ENCODE assay signal across 1 cellular context in the genomic region with DNA sequence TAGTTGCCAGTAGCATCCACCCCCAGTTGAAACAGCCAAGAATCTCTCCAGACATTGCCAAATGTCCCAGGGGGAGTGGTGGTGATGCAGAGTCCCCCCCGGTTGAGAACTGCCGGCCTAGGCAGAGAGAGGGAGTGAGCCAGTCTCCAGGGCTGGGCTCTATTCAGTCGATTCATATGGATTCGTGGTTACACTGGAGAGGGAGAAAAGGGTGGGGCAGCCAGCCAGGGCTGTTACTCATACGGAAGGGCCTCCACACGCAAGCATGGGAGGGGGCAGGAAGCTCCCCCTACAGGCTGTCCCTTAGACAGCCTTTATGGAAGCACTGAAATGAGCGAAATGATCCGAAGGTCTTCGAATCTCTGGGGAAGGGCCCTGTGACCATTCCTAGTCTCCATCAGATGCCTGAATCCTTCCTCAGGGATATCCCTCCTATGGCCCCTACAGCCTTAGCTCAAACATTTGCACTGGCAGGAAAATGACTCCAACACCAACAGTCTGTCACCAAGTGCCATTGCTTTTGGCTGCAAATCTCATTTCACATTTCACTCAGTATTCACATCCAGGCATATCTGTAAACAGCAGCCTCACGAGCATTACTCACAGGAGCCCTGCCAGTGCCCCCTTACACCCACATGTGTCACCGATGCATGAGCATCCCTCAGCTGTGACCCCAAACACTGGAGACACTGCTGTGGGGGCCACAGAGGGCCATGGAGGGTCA.
TF ChIP-seq lines count a peak whose summit lies in the region.

No MANE protein-coding gene starts in this region.

TF ChIP-seq in SK-N-SH, 30 proteins besides CTCF, POLR2A, EP300 and RAD21 (continued from another document):
- TF ChIP-seq USF1 (IDR thresholded peaks at IDR 0.05; ENCODE audit: borderline replicate concordance, low read depth) (no peak), GATA2 (CRISPR knock-in tag; IDR thresholded peaks at IDR 0.05) (no peak), NRF1 (IDR thresholded peaks at IDR 0.05; ENCODE audit: low read depth, low read length) (no peak), EZH2phosphoT487 (IDR thresholded peaks at IDR 0.05; ENCODE audit: borderline replicate concordance, low read depth) (no peak), RFX5 (IDR thresholded peaks at IDR 0.05; ENCODE audit: low read length) (no peak), YY1 (IDR thresholded peaks at IDR 0.05; ENCODE audit: low read depth) (no peak), USF2 (IDR thresholded peaks at IDR 0.05; ENCODE audit: borderline replicate concordance, low read depth, low read length) (no peak), GABPA (IDR thresholded peaks at IDR 0.05; ENCODE audit: low read depth) (no peak), FOSL2 (IDR thresholded peaks at IDR 0.05; ENCODE audit: borderline replicate concordance, low read depth) (peak; percentile 39; the same call in 1 of the 2 replicates), PBX3 (IDR thresholded peaks at IDR 0.05) (0 out of 2 replicates have a peak, but pooled peaks have one; percentile 12), RXRA (IDR thresholded peaks at IDR 0.05; ENCODE audit: borderline replicate concordance, low read depth) (no peak), FOXM1 (IDR thresholded peaks at IDR 0.05; ENCODE audit: low read depth) (no peak), TCF12 (IDR thresholded peaks at IDR 0.05) (peak; percentile 15; the same call in 1 of the 2 replicates), FOXJ3 (CRISPR knock-in tag; IDR thresholded peaks at IDR 0.05) (no peak), MEF2A (IDR thresholded peaks at IDR 0.05; ENCODE audit: borderline replicate concordance, low read depth) (no peak), RCOR1 (IDR thresholded peaks at IDR 0.05; ENCODE audit: low read length) (no peak), TAF1 (IDR thresholded peaks at IDR 0.05; ENCODE audit: borderline replicate concordance, low read depth, low read length) (no peak), SIN3A (IDR thresholded peaks at IDR 0.05; ENCODE audit: borderline replicate concordance, low read depth, low read length) (no peak), SMC3 (IDR thresholded peaks at IDR 0.05; ENCODE audit: low read depth, low read length) (no peak), NFIC (IDR thresholded peaks at IDR 0.05; ENCODE audit: borderline replicate concordance) (no peak), MXI1 (IDR thresholded peaks at IDR 0.05; ENCODE audit: low read depth, low read length) (no peak), ELF1 (IDR thresholded peaks at IDR 0.05) (no peak), JUND (IDR thresholded peaks at IDR 0.05) (peak; percentile 19; the same call in 1 of the 2 replicates), POLR2AphosphoS5 (IDR thresholded peaks at IDR 0.05; ENCODE audit: low read depth, low read length) (no peak)
- TF ChIP-seq, protein P1, sequence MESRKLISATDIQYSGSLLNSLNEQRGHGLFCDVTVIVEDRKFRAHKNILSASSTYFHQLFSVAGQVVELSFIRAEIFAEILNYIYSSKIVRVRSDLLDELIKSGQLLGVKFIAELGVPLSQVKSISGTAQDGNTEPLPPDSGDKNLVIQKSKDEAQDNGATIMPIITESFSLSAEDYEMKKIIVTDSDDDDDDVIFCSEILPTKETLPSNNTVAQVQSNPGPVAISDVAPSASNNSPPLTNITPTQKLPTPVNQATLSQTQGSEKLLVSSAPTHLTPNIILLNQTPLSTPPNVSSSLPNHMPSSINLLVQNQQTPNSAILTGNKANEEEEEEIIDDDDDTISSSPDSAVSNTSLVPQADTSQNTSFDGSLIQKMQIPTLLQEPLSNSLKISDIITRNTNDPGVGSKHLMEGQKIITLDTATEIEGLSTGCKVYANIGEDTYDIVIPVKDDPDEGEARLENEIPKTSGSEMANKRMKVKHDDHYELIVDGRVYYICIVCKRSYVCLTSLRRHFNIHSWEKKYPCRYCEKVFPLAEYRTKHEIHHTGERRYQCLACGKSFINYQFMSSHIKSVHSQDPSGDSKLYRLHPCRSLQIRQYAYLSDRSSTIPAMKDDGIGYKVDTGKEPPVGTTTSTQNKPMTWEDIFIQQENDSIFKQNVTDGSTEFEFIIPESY (IDR thresholded peaks at IDR 0.05; ENCODE audit: borderline replicate concordance, low read depth), result no peak
- TF ChIP-seq, protein P2, sequence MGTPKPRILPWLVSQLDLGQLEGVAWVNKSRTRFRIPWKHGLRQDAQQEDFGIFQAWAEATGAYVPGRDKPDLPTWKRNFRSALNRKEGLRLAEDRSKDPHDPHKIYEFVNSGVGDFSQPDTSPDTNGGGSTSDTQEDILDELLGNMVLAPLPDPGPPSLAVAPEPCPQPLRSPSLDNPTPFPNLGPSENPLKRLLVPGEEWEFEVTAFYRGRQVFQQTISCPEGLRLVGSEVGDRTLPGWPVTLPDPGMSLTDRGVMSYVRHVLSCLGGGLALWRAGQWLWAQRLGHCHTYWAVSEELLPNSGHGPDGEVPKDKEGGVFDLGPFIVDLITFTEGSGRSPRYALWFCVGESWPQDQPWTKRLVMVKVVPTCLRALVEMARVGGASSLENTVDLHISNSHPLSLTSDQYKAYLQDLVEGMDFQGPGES (IDR thresholded peaks at IDR 0.05; ENCODE audit: low read depth, low read length), result no peak
- TF ChIP-seq, protein P3, sequence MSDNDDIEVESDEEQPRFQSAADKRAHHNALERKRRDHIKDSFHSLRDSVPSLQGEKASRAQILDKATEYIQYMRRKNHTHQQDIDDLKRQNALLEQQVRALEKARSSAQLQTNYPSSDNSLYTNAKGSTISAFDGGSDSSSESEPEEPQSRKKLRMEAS (IDR thresholded peaks at IDR 0.05; ENCODE audit: low read depth), result peak; percentile 25; the same call in 1 of the 2 replicates
- TF ChIP-seq, protein P4, sequence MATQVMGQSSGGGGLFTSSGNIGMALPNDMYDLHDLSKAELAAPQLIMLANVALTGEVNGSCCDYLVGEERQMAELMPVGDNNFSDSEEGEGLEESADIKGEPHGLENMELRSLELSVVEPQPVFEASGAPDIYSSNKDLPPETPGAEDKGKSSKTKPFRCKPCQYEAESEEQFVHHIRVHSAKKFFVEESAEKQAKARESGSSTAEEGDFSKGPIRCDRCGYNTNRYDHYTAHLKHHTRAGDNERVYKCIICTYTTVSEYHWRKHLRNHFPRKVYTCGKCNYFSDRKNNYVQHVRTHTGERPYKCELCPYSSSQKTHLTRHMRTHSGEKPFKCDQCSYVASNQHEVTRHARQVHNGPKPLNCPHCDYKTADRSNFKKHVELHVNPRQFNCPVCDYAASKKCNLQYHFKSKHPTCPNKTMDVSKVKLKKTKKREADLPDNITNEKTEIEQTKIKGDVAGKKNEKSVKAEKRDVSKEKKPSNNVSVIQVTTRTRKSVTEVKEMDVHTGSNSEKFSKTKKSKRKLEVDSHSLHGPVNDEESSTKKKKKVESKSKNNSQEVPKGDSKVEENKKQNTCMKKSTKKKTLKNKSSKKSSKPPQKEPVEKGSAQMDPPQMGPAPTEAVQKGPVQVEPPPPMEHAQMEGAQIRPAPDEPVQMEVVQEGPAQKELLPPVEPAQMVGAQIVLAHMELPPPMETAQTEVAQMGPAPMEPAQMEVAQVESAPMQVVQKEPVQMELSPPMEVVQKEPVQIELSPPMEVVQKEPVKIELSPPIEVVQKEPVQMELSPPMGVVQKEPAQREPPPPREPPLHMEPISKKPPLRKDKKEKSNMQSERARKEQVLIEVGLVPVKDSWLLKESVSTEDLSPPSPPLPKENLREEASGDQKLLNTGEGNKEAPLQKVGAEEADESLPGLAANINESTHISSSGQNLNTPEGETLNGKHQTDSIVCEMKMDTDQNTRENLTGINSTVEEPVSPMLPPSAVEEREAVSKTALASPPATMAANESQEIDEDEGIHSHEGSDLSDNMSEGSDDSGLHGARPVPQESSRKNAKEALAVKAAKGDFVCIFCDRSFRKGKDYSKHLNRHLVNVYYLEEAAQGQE (IDR thresholded peaks at IDR 0.05; ENCODE audit: low read depth, low read length), result no peak
